8 cellular contexts compared by ENCODE assay signal in the genomic region with DNA sequence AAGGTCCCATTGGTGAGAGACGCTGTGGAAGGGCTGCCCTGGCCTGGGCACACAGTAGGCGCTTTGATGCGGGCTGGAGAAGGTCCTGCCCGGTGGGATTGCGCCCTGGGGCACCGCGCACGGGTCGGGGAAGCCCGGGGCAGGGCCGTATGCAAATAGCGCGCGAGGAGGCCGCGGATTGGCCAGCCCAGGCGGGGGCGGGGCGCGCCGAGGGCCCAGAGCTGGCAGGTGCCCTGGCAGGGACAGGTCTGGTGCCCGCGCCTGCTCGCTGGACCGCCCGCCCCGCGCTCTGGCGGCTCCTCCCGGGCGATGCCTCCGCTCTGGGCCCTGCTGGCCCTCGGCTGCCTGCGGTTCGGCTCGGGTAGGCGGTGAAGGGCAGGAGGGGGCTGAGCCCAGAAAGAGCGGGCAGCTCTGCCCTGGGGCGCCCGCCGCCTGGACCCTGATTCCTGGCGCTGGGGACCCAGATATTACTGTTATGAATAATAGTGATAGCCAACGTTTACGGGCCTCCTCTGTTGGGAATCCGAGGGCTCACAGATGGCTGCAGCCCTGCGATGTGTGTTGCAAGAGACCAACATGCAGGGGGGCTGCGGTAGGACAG. TPM values are rescaled to one million over a fixed set of nuclear protein-coding genes. Genes with fewer than 3 reads are reported as not detected.
DNase-seq lines count a peak whose midpoint lies in the region; ATAC-seq and TF ChIP-seq lines count a peak whose summit lies in the region.

Gene UPK3A (plus strand): TSS at position 245 of the 601 bp plus-strand sequence. CDS start 65 bp downstream, at position 310.

- no peaks in the 10 kb centered on the region for H3K9me3 ChIP-seq in CD4-positive, CD25-positive, alpha-beta regulatory T cell (ENCODE audit: control insufficient read depth in 2 of 2, low read length in 2 of 2)
- H3K9me3 ChIP-seq in esophagus squamous epithelium (no peaks in the 10 kb centered on the region), neuron (ENCODE audit: low read length) (no peaks in the 10 kb centered on the region), tibial artery (no peaks in the 10 kb centered on the region)

- H3K27me3 Mint-ChIP-seq in CD4-positive, CD25-positive, alpha-beta regulatory T cell, result peaks cover 50% of the 10 kb centered on the region

- DNase-seq in CD4-positive, CD25-positive, alpha-beta regulatory T cell, result peak; percentile 50 to 63 (median 56)
- DNase-seq in NCI-H146 treated with DMSO at 0.1 percent for 48 hours (lab: John Stamatoyannopoulos, UW; ENCODE audit: unreplicated experiment), result peak; percentile 19
- DNase-seq in activated T-cell treated with anti-CD3 and anti-CD28 coated beads for 24 hours (ENCODE audit: low read depth), result peak; percentile 30
- DNase-seq in esophagus squamous epithelium (lab: John Stamatoyannopoulos, UW), result no peak
- DNase-seq in tibial artery, result peak; percentile 42 to 81
- DNase-seq in RKO (ENCODE audit: low spot score), result no peak

- peak within 1 kb of the TSS in 2 of 4 donors; percentile 22 to 56 for H3K4me3 Mint-ChIP-seq in CD4-positive, CD25-positive, alpha-beta regulatory T cell

- WGBS in esophagus squamous epithelium, 2 donors, result 30 to 61% methylated on average over 4 to 9 of the region's 47 CpGs

- no peaks in the 10 kb centered on the region for H3K36me3 ChIP-seq in CD4-positive, CD25-positive, alpha-beta regulatory T cell (ENCODE audit: control insufficient read depth, insufficient read depth, low read length)
- H3K36me3 ChIP-seq in esophagus squamous epithelium, result no peaks in the 10 kb centered on the region
- no peaks in the 10 kb centered on the region for H3K36me3 ChIP-seq in neuron (ENCODE audit: insufficient read depth, low read length)
- no peaks in the 10 kb centered on the region for H3K36me3 ChIP-seq in tibial artery

- intact Hi-C loops in esophagus squamous epithelium (cut with DNase I) (no loop called here), tibial artery (cut with DNase I; ENCODE audit: low total_unique reads) (no loop called here)

- no peak within 1 kb of the TSS for H3K4me3 ChIP-seq in CD4-positive, CD25-positive, alpha-beta regulatory T cell (ENCODE audit: low read depth, low read length)
- peak within 1 kb of the TSS; percentile 2 to 58 (median 21) for H3K4me3 ChIP-seq in esophagus squamous epithelium
- H3K4me3 ChIP-seq in neuron (ENCODE audit: low read length), result no peak within 1 kb of the TSS
- H3K4me3 ChIP-seq in tibial artery, result peak within 1 kb of the TSS; percentile 14 to 40

- peak; percentile 91 to 92 for ATAC-seq in CD4-positive, CD25-positive, alpha-beta regulatory T cell (ENCODE audit: low read depth in 2 of 2)
- no peak for ATAC-seq in GM21423 (IDR thresholded peaks at IDR 0.05; ENCODE audit: unreplicated experiment)

- H3K4me1 Mint-ChIP-seq in CD4-positive, CD25-positive, alpha-beta regulatory T cell, result peaks cover 0 to 22% (median 2%) of the 10 kb centered on the region in 4 donors

- H3K9me3 Mint-ChIP-seq in CD4-positive, CD25-positive, alpha-beta regulatory T cell, result no peaks in the 10 kb centered on the region

- peaks cover 3% of the 10 kb centered on the region for H3K27me3 ChIP-seq in CD4-positive, CD25-positive, alpha-beta regulatory T cell (ENCODE audit: control insufficient read depth, insufficient read depth, low read length)
- H3K27me3 ChIP-seq in esophagus squamous epithelium (peaks cover 0 to 24% (median 0%) of the 10 kb centered on the region in 4 donors), neuron (ENCODE audit: insufficient read depth, low read length) (peaks cover 45% of the 10 kb centered on the region), tibial artery (peaks cover 0 to 34% of the 10 kb centered on the region in 2 donors)

- TF ChIP-seq POLR2A in esophagus squamous epithelium (IDR thresholded peaks at IDR 0.05), result no peak

- no peak within 1 kb of the TSS for H3K27ac Mint-ChIP-seq in CD4-positive, CD25-positive, alpha-beta regulatory T cell

- peak within 1 kb of the TSS; percentile 3 for H2AFZ ChIP-seq in neuron (ENCODE audit: low read depth, low read length)

- TF ChIP-seq CTCF in esophagus squamous epithelium (IDR thresholded peaks at IDR 0.05) (no peak), tibial artery (IDR thresholded peaks at IDR 0.05) (no peak)

- no peak within 1 kb of the TSS for H3K27ac ChIP-seq in CD4-positive, CD25-positive, alpha-beta regulatory T cell (ENCODE audit: insufficient read depth, low read length, poor library complexity, severe bottlenecking)
- peak within 1 kb of the TSS in 1 of 4 donors; percentile 17 for H3K27ac ChIP-seq in esophagus squamous epithelium
- H3K27ac ChIP-seq in tibial artery, result peak within 1 kb of the TSS in 1 of 2 donors; percentile 4

- peaks cover 9% of the 10 kb centered on the region for H3K4me1 ChIP-seq in CD4-positive, CD25-positive, alpha-beta regulatory T cell (ENCODE audit: control insufficient read depth, insufficient read depth, low read length, poor library complexity, severe bottlenecking)
- H3K4me1 ChIP-seq in esophagus squamous epithelium (peaks cover 6 to 28% (median 10%) of the 10 kb centered on the region in 3 donors), neuron (ENCODE audit: insufficient read depth, low read length) (peaks cover 2% of the 10 kb centered on the region), tibial artery (peaks cover 0 to 30% (median 12%) of the 10 kb centered on the region in 4 donors)

- H3K36me3 Mint-ChIP-seq in CD4-positive, CD25-positive, alpha-beta regulatory T cell, result no peaks in the 10 kb centered on the region

RNA-seq across cellular contexts. Expression of gene UPK3A, which starts in this region (rescaled TPM):
- total RNA-seq in CD4-positive, CD25-positive, alpha-beta regulatory T cell, result not detected
- not detected for polyA plus RNA-seq in CD4-positive, CD25-positive, alpha-beta regulatory T cell
- total RNA-seq in esophagus squamous epithelium, result not detected

Comparison
In these comparisons a context has a peak if more than half of its experiments do, and no peak if none do; other contexts are left out.
1. Peak in DNase-seq and ATAC-seq in CD4-positive, CD25-positive, alpha-beta regulatory T cell; RNA of the gene not detected or under 1 TPM.
2. DNase-seq: peak in NCI-H146 treated with DMSO at 0.1 percent for 48 hours (single experiment), activated T-cell treated with anti-CD3 and anti-CD28 coated beads for 24 hours (single experiment) and tibial artery (2 of 2); none in esophagus squamous epithelium (single experiment) and RKO (single experiment).
3. H3K4me3 ChIP-seq: peak in esophagus squamous epithelium (4 of 4) and tibial artery (2 of 2); none in CD4-positive, CD25-positive, alpha-beta regulatory T cell (single experiment) and neuron (single experiment).